Comparison of ENCODE assay signal across 8 cellular contexts in the genomic region with DNA sequence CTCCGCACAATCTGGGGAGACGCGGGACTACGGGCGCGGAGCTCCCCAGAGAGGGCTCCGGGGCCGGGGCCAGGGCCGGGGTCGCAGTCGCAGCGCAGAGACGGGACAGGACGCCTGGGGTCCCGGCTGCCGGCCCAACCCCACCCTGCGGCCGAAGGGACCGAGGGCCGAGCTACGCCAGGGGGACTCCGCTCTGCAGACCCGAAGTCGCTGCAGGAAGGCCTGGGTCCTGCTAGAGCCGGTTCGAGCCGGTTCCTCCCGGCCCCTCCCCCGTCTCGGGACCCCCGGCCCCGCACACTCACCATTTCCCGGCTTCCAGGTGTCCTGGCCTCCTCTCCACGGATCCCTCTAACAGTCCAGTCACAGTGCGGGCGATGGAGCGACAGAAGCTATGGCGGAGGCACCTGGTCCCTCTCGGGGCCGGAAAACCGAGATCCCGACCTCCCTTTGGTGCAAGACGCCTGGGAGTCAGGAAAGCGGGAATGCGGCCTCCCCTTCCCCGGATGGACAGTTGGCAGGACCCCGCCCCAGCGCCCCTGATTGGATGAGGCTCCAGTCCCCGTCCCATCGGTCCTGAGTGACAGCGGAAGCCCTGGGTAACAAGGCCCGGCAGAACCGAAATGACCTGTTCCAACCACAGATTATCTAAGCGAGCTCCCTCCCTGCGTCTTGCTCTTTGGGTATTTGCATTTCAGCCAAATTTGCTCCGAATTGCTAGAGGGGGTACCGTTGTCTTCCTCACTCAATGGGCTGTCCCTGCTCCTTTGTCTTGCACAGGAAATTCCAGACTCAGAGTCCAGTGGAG. TPM values are rescaled to one million over a fixed set of nuclear protein-coding genes. Genes with fewer than 3 reads are reported as not detected.
DNase-seq lines count a peak whose midpoint lies in the region; ATAC-seq and TF ChIP-seq lines count a peak whose summit lies in the region.

A gene (minus strand): TSS at position 481 of the 805 bp plus-strand sequence. CDS start 176 bp downstream, at position 305.

- peak; percentile 61 for DNase-seq in DND-41
- peak; percentile 73 for DNase-seq in NCI-H1417 treated with DMSO at 0.1 percent for 48 hours (lab: John Stamatoyannopoulos, UW)
- peak; percentile 57 for DNase-seq in T-helper 2 cell treated with Interferon-gamma antibody and Interleukin-4, amounts not matched to agents 5 μg/mL and 100 μg/mL, for 36 hours (ENCODE audit: low spot score)
- peak; percentile 56 to 86 for DNase-seq in dermis microvascular lymphatic vessel endothelial cell (ENCODE audit: low read depth in 2 of 2)
- peak; percentile 99 for DNase-seq in left kidney (ENCODE audit: low read depth, low spot score)
- peak; percentile 32 for DNase-seq in stimulated activated CD4-positive, alpha-beta T cell treated with anti-CD3 and anti-CD28 coated beads, Interleukin-12 subunit alpha, Interleukin-12 subunit beta, amount 100 ng/mL, for 4 hours

- peak within 1 kb of the TSS; percentile 66 to 85; a peak in 3 of 4 replicates for H3K4me3 ChIP-seq in DND-41 (ENCODE audit: low read depth in 1 of 2, low read length in 2 of 2)

- peaks cover 23% of the 10 kb centered on the region for H3K36me3 Mint-ChIP-seq in T-helper 2 cell treated with Interferon-gamma antibody and Interleukin-4, amounts not matched to agents 5 μg/mL and 100 μg/mL, for 36 hours (ENCODE audit: low read depth)

- peak within 1 kb of the TSS; percentile 84 for H3K4me2 ChIP-seq in DND-41 (ENCODE audit: insufficient read depth, low read length)

- no peaks in the 10 kb centered on the region for H3K27me3 Mint-ChIP-seq in T-helper 2 cell treated with Interferon-gamma antibody and Interleukin-4, amounts not matched to agents 5 μg/mL and 100 μg/mL, for 36 hours (ENCODE audit: low read depth)

- H3K27ac ChIP-seq in DND-41 (ENCODE audit: low read length) = peak within 1 kb of the TSS; percentile 82

- H3K36me3 ChIP-seq in DND-41 (ENCODE audit: insufficient read depth, low read length) = 0 out of 2 replicates have a peak, but pooled peaks cover 3% of the 10 kb centered on the region

- H4K20me1 ChIP-seq in DND-41 (ENCODE audit: insufficient read depth, low read length) = no peaks in the 10 kb centered on the region

- H3K27ac Mint-ChIP-seq in T-helper 2 cell treated with Interferon-gamma antibody and Interleukin-4, amounts not matched to agents 5 μg/mL and 100 μg/mL, for 36 hours = peak within 1 kb of the TSS; percentile 78

- H3K27me3 ChIP-seq in DND-41 (ENCODE audit: insufficient read depth, low read length, poor library complexity) = no peaks in the 10 kb centered on the region

- peak within 1 kb of the TSS; percentile 91 for H2AFZ ChIP-seq in DND-41 (ENCODE audit: low read depth, low read length)

- peaks cover 12% of the 10 kb centered on the region for H3K4me1 Mint-ChIP-seq in T-helper 2 cell treated with Interferon-gamma antibody and Interleukin-4, amounts not matched to agents 5 μg/mL and 100 μg/mL, for 36 hours (ENCODE audit: low read depth)

- H3K79me2 ChIP-seq in DND-41 (ENCODE audit: insufficient read depth, low read length) = peaks cover 19% of the 10 kb centered on the region

- peak within 1 kb of the TSS; percentile 74 for H3K9ac ChIP-seq in DND-41 (ENCODE audit: low read depth, low read length)

- peaks cover 12% of the 10 kb centered on the region for H3K9me3 Mint-ChIP-seq in T-helper 2 cell treated with Interferon-gamma antibody and Interleukin-4, amounts not matched to agents 5 μg/mL and 100 μg/mL, for 36 hours

- H3K4me1 ChIP-seq in DND-41 (ENCODE audit: insufficient read depth, low read length) = peaks cover 20% of the 10 kb centered on the region; the same call in 1 of the 2 replicates

- no peaks in the 10 kb centered on the region for H3K9me3 ChIP-seq in DND-41 (ENCODE audit: insufficient read depth, low read length, severe bottlenecking)

- no peak for TF ChIP-seq CTCF in DND-41 (IDR thresholded peaks at IDR 0.05; ENCODE audit: borderline replicate concordance, extremely low read depth, low read length, poor library complexity, severe bottlenecking)

- ATAC-seq in DND-41 (ENCODE audit: insufficient read depth, low read depth) (peak; percentile 84), GM21576 (IDR thresholded peaks at IDR 0.05; ENCODE audit: unreplicated experiment) (peak; percentile 83), GM19452 (IDR thresholded peaks at IDR 0.05; ENCODE audit: unreplicated experiment) (no peak)

- H3K4me3 Mint-ChIP-seq in T-helper 2 cell treated with Interferon-gamma antibody and Interleukin-4, amounts not matched to agents 5 μg/mL and 100 μg/mL, for 36 hours = peak within 1 kb of the TSS; percentile 73

RNA-seq across cellular contexts. Expression of the gene that starts here (rescaled TPM):
- 8.3 and 9.2 TPM in 2 replicates for total RNA-seq in dermis microvascular lymphatic vessel endothelial cell

Comparison
In these comparisons a context has a peak if more than half of its experiments do, and no peak if none do; other contexts are left out.
1. DNase-seq: peak in every context shown above with its lines; median percentile 99 in left kidney; 73 in NCI-H1417 treated with DMSO at 0.1 percent for 48 hours; 71 in dermis microvascular lymphatic vessel endothelial cell; 61 in DND-41; 57 in T-helper 2 cell treated with Interferon-gamma antibody and Interleukin-4, amounts not matched to agents 5 μg/mL and 100 μg/mL, for 36 hours; 32 in stimulated activated CD4-positive, alpha-beta T cell treated with anti-CD3 and anti-CD28 coated beads, Interleukin-12 subunit alpha, Interleukin-12 subunit beta, amount 100 ng/mL, for 4 hours.